In the genomic region with DNA sequence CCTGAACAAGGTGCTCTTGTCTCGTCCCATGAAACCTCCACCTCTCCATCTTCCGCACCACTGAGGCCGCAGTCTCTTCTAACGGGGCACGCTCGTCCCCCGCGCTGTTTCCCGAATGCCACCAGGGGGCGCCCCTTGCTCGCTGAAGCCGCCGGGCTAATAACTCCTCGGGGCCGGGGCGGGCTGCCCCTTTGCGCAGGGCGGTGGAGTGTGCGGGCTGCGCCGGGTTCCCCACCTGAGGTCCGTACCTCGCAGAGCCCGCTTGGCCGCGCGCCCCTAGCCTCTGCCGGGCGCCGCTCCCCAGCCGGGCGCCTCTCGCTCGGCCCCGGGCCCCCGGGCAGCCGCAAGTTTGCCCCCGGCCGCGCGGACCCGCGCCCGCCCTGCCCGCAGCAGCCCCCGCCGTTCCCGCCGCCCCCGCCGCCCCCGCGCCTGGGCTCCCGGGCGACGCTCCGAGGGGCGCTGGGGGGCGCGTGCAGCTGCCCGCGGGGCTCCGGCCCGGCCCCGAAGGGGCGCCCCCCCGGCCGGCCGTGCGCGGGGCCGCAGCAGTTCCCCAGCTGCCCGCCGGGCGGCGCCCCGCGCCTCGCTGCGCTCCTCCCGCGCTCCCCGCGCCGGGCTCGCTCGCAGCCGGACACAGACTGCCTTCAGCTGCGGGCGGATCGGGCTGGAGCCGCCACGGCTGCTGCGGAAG, we compare ENCODE assay signal across 2 cellular contexts.
TF ChIP-seq lines count a peak whose summit lies in the region.

A gene with protein sequence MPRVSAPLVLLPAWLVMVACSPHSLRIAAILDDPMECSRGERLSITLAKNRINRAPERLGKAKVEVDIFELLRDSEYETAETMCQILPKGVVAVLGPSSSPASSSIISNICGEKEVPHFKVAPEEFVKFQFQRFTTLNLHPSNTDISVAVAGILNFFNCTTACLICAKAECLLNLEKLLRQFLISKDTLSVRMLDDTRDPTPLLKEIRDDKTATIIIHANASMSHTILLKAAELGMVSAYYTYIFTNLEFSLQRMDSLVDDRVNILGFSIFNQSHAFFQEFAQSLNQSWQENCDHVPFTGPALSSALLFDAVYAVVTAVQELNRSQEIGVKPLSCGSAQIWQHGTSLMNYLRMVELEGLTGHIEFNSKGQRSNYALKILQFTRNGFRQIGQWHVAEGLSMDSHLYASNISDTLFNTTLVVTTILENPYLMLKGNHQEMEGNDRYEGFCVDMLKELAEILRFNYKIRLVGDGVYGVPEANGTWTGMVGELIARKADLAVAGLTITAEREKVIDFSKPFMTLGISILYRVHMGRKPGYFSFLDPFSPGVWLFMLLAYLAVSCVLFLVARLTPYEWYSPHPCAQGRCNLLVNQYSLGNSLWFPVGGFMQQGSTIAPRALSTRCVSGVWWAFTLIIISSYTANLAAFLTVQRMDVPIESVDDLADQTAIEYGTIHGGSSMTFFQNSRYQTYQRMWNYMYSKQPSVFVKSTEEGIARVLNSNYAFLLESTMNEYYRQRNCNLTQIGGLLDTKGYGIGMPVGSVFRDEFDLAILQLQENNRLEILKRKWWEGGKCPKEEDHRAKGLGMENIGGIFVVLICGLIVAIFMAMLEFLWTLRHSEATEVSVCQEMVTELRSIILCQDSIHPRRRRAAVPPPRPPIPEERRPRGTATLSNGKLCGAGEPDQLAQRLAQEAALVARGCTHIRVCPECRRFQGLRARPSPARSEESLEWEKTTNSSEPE (plus strand): TSS at position 633 of the 688 bp plus-strand sequence. CDS start 148,571 bp downstream, outside the sequence.

TF ChIP-seq in IMR-90, 13 proteins besides CTCF, POLR2A, EP300 and RAD21:
- TF ChIP-seq FOS (IDR thresholded peaks at IDR 0.05; ENCODE audit: low read depth, low read length) (no peak), MXI1 (IDR thresholded peaks at IDR 0.05; ENCODE audit: borderline replicate concordance, low read depth, low read length) (no peak), SMC3 (IDR thresholded peaks at IDR 0.05; ENCODE audit: low read depth, low read length) (peak; percentile 95), MAZ (IDR thresholded peaks at IDR 0.05; ENCODE audit: borderline replicate concordance, low read depth, low read length) (peak; percentile 86; the same call in 1 of the 2 replicates), CEBPB (IDR thresholded peaks at IDR 0.05; ENCODE audit: low read depth, low read length) (no peak)
- TF ChIP-seq, protein P1, sequence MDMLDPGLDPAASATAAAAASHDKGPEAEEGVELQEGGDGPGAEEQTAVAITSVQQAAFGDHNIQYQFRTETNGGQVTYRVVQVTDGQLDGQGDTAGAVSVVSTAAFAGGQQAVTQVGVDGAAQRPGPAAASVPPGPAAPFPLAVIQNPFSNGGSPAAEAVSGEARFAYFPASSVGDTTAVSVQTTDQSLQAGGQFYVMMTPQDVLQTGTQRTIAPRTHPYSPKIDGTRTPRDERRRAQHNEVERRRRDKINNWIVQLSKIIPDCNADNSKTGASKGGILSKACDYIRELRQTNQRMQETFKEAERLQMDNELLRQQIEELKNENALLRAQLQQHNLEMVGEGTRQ (IDR thresholded peaks at IDR 0.05; ENCODE audit: low read depth, low read length): no peak
TF ChIP-seq in IMR-90: peak in this region for 2.

TF ChIP-seq in neural cell, 6 proteins besides CTCF, POLR2A, EP300 and RAD21:
- TF ChIP-seq SMC3 (conservative IDR thresholded peaks at IDR 0.05; ENCODE audit: poor library complexity) (peak; percentile 99), POLR2AphosphoS5 (IDR thresholded peaks at IDR 0.05) (peak; percentile 10), EZH2 (IDR thresholded peaks at IDR 0.05; ENCODE audit: borderline replicate concordance, insufficient read depth, low read length, poor library complexity, severe bottlenecking) (no peak), MXI1 (conservative IDR thresholded peaks at IDR 0.05; ENCODE audit: poor library complexity, severe bottlenecking) (peak; percentile 30), TAF1 (IDR thresholded peaks at IDR 0.05; ENCODE audit: low read depth) (peak; percentile 48)
